8 cellular contexts compared by ENCODE assay signal in genomic region chrX:115642304-115642703, GRCh38.
A peak's percentile ranks its signal among the peaks of the same experiment; 100 is the strongest.
DNase-seq lines count a peak whose midpoint lies in the region; ATAC-seq and TF ChIP-seq lines count a peak whose summit lies in the region.
"Had no signal": no experiment of that assay in that cellular context is flagged by ENCODE, and none has a peak within 500 bp of the region (broad histone marks: within the 10 kb centered on the region; RNA-seq: fewer than 3 reads in every experiment).

No MANE protein-coding gene starts in this region.

- H3K9me3 ChIP-seq in HUES48 (ENCODE audit: control insufficient read depth, insufficient read depth, low read length): no peaks in the 10 kb centered on the region
- H3K9me3 ChIP-seq in tibial nerve: no peaks in the 10 kb centered on the region

- DNase-seq in SK-N-DZ (ENCODE audit: low spot score) (peak; percentile 10), left ventricle myocardium superior (no peak), substantia nigra (lab: John Stamatoyannopoulos, UW) (no peak), NCI-H1694 treated with DMSO at 0.1 percent for 48 hours (lab: John Stamatoyannopoulos, UW) (no peak), tibial nerve (ENCODE audit: low spot score in 2 of 2) (no peak)

- ATAC-seq in left ventricle myocardium superior (peak; percentile 50), GM21360 (IDR thresholded peaks at IDR 0.05; ENCODE audit: unreplicated experiment) (no peak)
- ATAC-seq: activated CD8-positive, alpha-beta T cell treated with anti-CD3 and anti-CD28 coated beads for 36 hours had no signal

- peaks cover 80% of the 10 kb centered on the region for H3K36me3 ChIP-seq in HUES48 (ENCODE audit: control insufficient read depth, insufficient read depth, low read length)
- peaks cover 0 to 23% (median 0%) of the 10 kb centered on the region in 3 donors for H3K36me3 ChIP-seq in tibial nerve

- H3K4me3 ChIP-seq in HUES48 (ENCODE audit: low read depth, low read length): no peak overlapping the region
- no peak overlapping the region for H3K4me3 ChIP-seq in tibial nerve

- intact Hi-C loops in left ventricle myocardium superior (cut with micrococcal nuclease): loop anchor here (5.0 kb wide), 1 partner anchor 310 kb away; no protein-coding TSS in a partner anchor

- H3K4me1 ChIP-seq in HUES48 (ENCODE audit: control insufficient read depth, insufficient read depth, low read length) (peaks cover 32% of the 10 kb centered on the region), tibial nerve (peaks cover 0 to 12% (median 0%) of the 10 kb centered on the region in 4 donors)

- no peak for TF ChIP-seq POLR2A in tibial nerve (IDR thresholded peaks at IDR 0.05)

- WGBS in tibial nerve, 2 donors: 65 to 77% methylated on average over 2 of the region's 2 CpGs

- no peak for TF ChIP-seq EP300 in tibial nerve (IDR thresholded peaks at IDR 0.05)

- no peak for TF ChIP-seq CTCF in tibial nerve (IDR thresholded peaks at IDR 0.05)

- H3K27ac ChIP-seq in HUES48 (ENCODE audit: low read depth, low read length) (peak overlapping the region; percentile 62), substantia nigra (ENCODE audit: low read depth, low read length, poor library complexity, severe bottlenecking) (peak overlapping the region; percentile 35), tibial nerve (peak overlapping the region in 2 of 4 donors; percentile 3 to 60)

- H3K27me3 ChIP-seq in HUES48 (ENCODE audit: control insufficient read depth, insufficient read depth, low read length) (no peaks in the 10 kb centered on the region), tibial nerve (peaks cover 0 to 16% of the 10 kb centered on the region in 2 donors)

- H3K9ac ChIP-seq in HUES48 (ENCODE audit: low read depth, low read length): no peak overlapping the region
